In genomic region chr18:73218293-73218692, GRCh38 we compare ENCODE assay signal across 9 cellular contexts.
"Had no signal": no experiment of that assay in that cellular context is flagged by ENCODE, and none has a peak within 500 bp of the region (broad histone marks: within the 10 kb centered on the region; RNA-seq: fewer than 3 reads in every experiment).

No MANE protein-coding gene starts in this region.

- ATAC-seq: GM23338, HCT116 had no signal

- H3K4me2 ChIP-seq: GM23338 had no signal

- DNase-seq: GM23248, GOT3, H7, H9, HCEC 1CT, HFFc6 had no signal

- H3K27ac ChIP-seq: GM23248 had no signal

- H3K4me3 ChIP-seq: GM23248, GM23338, HAP-1 had no signal

- H3K4me1 Mint-ChIP-seq: GM23338, H9 had no signal

- H3K4me3 Mint-ChIP-seq: GM23338, H9, HFFc6 had no signal

- H3K9me3 ChIP-seq: HAP-1 had no signal

- H2AFZ ChIP-seq: GM23248, GM23338 had no signal

- H3K9ac ChIP-seq: GM23248 had no signal

- H3K4me1 ChIP-seq: HAP-1 had no signal

- H3K36me3 ChIP-seq: HAP-1 had no signal

- H3K27ac Mint-ChIP-seq: GM23338, H9, HFFc6 had no signal
